28 cellular contexts compared by ENCODE assay signal in the genomic region with DNA sequence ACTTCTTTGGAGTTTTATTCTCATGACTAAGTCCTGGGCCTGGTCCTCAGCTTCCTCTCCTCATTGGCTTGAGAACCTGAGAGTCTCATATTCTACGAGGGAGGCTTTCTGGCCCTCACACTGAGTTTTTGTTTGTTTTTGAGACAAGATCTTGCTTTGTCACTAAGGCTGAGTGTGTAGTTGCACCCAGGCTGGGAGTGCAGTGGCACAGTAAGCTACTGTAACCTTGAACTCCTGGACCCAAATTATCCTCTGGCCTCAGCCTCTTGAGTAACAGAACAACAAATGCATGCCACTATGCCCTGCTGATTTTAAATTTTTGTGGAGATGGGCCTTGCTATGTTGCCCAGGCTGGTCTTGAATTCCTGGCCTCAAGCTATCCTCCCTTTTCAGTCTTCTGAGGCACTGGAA. TPM values are rescaled to one million over a fixed set of nuclear protein-coding genes. Genes with fewer than 3 reads are reported as not detected.
DNase-seq lines count a peak whose midpoint lies in the region; ATAC-seq, FAIRE-seq and TF ChIP-seq lines count a peak whose summit lies in the region.
"Had no signal": no experiment of that assay in that cellular context is flagged by ENCODE, and none has a peak within 500 bp of the region (broad histone marks: within the 10 kb centered on the region; RNA-seq: fewer than 3 reads in every experiment).

No MANE protein-coding gene starts in this region.

- ATAC-seq in PC-3 (peak; percentile 53; the same call in 1 of the 2 replicates), HepG2 (peak; percentile 88)
- ATAC-seq: CD8-positive, alpha-beta T cell; GM23338 had no signal

- H3K27ac ChIP-seq in PC-3 (ENCODE audit: low read length) (no peak overlapping the region), HepG2 (ENCODE audit: extremely low read length, insufficient read depth, low read length) (peak overlapping the region; percentile 75)
- H3K27ac ChIP-seq: 22Rv1, C4-2B, PC-9, SJSA1 had no signal

- H3K36me3 Mint-ChIP-seq in T-helper 1 cell treated with Interleukin-12 subunit alpha and Interleukin-12 subunit beta and Interleukin-4 antibody, amounts not matched to agents 30 μg/mL and 1 μg/mL, for 36 hours (ENCODE audit: low read depth): peaks cover 54% of the 10 kb centered on the region
- H3K36me3 Mint-ChIP-seq in progenitor cell of endocrine pancreas (ENCODE audit: insufficient read depth) (peaks cover 53% of the 10 kb centered on the region), Caco-2 (ENCODE audit: insufficient read depth, unreplicated experiment) (peaks cover 25% of the 10 kb centered on the region)

- intact Hi-C loops in PC-3 (cut with micrococcal nuclease) (no loop called here), HepG2 (cut with micrococcal nuclease; ENCODE audit: unreplicated experiment) (no loop called here), Caco-2 (cut with micrococcal nuclease; ENCODE audit: unreplicated experiment) (no loop called here)

- H2AFZ ChIP-seq in PC-3 (ENCODE audit: low read length): no peak overlapping the region
- no peak overlapping the region for H2AFZ ChIP-seq in HepG2 (ENCODE audit: low read length)
- H2AFZ ChIP-seq: GM23338, PC-9 had no signal

- BruUV-seq in PC-3 (replicated peaks; lab: Mats Ljungman, UMichigan) (no TSS peak), HepG2 (replicated peaks; lab: Mats Ljungman, UMichigan) (no TSS peak), Caco-2 (replicated peaks; lab: Mats Ljungman, UMichigan) (no TSS peak)

- H3K27ac Mint-ChIP-seq in T-helper 1 cell treated with Interleukin-12 subunit alpha and Interleukin-12 subunit beta and Interleukin-4 antibody, amounts not matched to agents 30 μg/mL and 1 μg/mL, for 36 hours: peak overlapping the region; percentile 18
- peak overlapping the region; percentile 47 for H3K27ac Mint-ChIP-seq in progenitor cell of endocrine pancreas
- no peak overlapping the region for H3K27ac Mint-ChIP-seq in Caco-2 (ENCODE audit: unreplicated experiment)
- H3K27ac Mint-ChIP-seq: B cell; CD8-positive, alpha-beta T cell; GM23338 had no signal

- H3K4me3 ChIP-seq in PC-3 (ENCODE audit: low read length): no peak overlapping the region
- peak overlapping the region in 1 of 3 experiments; percentile 4; a peak in 1 of 6 replicates for H3K4me3 ChIP-seq in HepG2 (replicated peaks in 1 of 3; ENCODE audit: insufficient read depth in 1 of 3, low read depth in 2 of 3, low read length in 3 of 3)
- no peak overlapping the region for H3K4me3 ChIP-seq in Caco-2 (ENCODE audit: low read depth, low read length)
- H3K4me3 ChIP-seq: GM23338, PC-9, SJSA1 had no signal

- WGBS in HepG2 (ENCODE audit: low lambda C conversion rate): 0% methylated on average over 1 of the region's 1 CpG

- in situ Hi-C loops in HepG2 (cut with HindIII; ENCODE audit: extremely low pct_ligation_motif_present, low pct_unique_long_range_greater_than_20kb): no loop called here

- no peaks in the 10 kb centered on the region for H3K27me3 ChIP-seq in PC-3 (ENCODE audit: low read length)
- no peaks in the 10 kb centered on the region for H3K27me3 ChIP-seq in HepG2 (ENCODE audit: control insufficient read depth in 1 of 2, insufficient read depth in 2 of 2, low read length in 2 of 2)
- no peaks in the 10 kb centered on the region for H3K27me3 ChIP-seq in Caco-2 (replicated peaks; ENCODE audit: control insufficient read depth, insufficient read depth, low read length)
- H3K27me3 ChIP-seq: SJSA1 had no signal

- TF ChIP-seq POLR2A in HepG2 (IDR thresholded peaks at IDR 0.05; ENCODE audit: insufficient read depth in 1 of 2, low read depth in 2 of 2, low read length in 2 of 2): no peak

- H4K20me1 ChIP-seq in PC-3 (ENCODE audit: low read length) (no peaks in the 10 kb centered on the region), HepG2 (ENCODE audit: insufficient read depth, low read length) (no peaks in the 10 kb centered on the region)

- DNase-seq in T-helper 1 cell (no peak), PC-3 (peak; percentile 38), HepG2 (ENCODE audit: low spot score) (peak; percentile 95), progenitor cell of endocrine pancreas (ENCODE audit: low spot score, unreplicated experiment) (no peak), Caco-2 (no peak), DMS 273 (lab: John Stamatoyannopoulos, UW; ENCODE audit: unreplicated experiment) (no peak)
- DNase-seq: Calu3; CD8-positive, alpha-beta T cell; H9; Kasumi-1; MV-4-11; NCI-H1105 treated with DMSO at 0.1 percent for 48 hours; NCI-H146; NCI-H1930; NCI-H2107; NCI-H446; NCI-H524 treated with DMSO at 0.1 percent for 48 hours; NCI-H774; PC-9; Right ventricle myocardium superior had no signal

- H3K4me2 ChIP-seq in PC-3 (ENCODE audit: low read length) (no peak overlapping the region), HepG2 (ENCODE audit: low read depth, low read length) (peak overlapping the region; percentile 57)
- H3K4me2 ChIP-seq: GM23338, PC-9 had no signal

- peak; percentile 74 to 85; a peak in 3 of 4 replicates for TF ChIP-seq EP300 in HepG2 (IDR thresholded peaks at IDR 0.05; ENCODE audit: low read depth in 2 of 2, low read length in 2 of 2)
- peak; percentile 86; the same call in 1 of the 2 replicates for TF ChIP-seq EP300 in HepG2 (CRISPR knock-in tag; IDR thresholded peaks at IDR 0.05; ENCODE audit: borderline replicate concordance)

- CTCF ChIA-PET in PC-3 (lab: Charles Lee) (interaction anchor here (0.8 kb wide), 1 partner anchor 36 kb away, joined by 3 read pairs; no protein-coding TSS in a partner anchor), HepG2 (lab: Yijun Ruan, JAX; ENCODE audit: low intra/inter-chr PET ratio, low total read pairs) (no interaction called here), Caco-2 (lab: Charles Lee) (interaction anchor here (1.0 to 1.6 kb wide), 3 partner anchors 9 to 22 kb away, joined by 3 read pairs; a partner anchor contains a TSS)

- no peaks in the 10 kb centered on the region for H3F3A ChIP-seq in PC-3 (ENCODE audit: low read length, unreplicated experiment)

- H3K9me3 Mint-ChIP-seq in T-helper 1 cell treated with Interleukin-12 subunit alpha and Interleukin-12 subunit beta and Interleukin-4 antibody, amounts not matched to agents 30 μg/mL and 1 μg/mL, for 36 hours: peaks cover 17% of the 10 kb centered on the region
- H3K9me3 Mint-ChIP-seq in progenitor cell of endocrine pancreas (ENCODE audit: low read depth) (peaks cover 28% of the 10 kb centered on the region), Caco-2 (ENCODE audit: unreplicated experiment) (no peaks in the 10 kb centered on the region)

- H3K36me3 ChIP-seq in PC-3 (ENCODE audit: low read depth, low read length) (peaks cover 34% of the 10 kb centered on the region), HepG2 (replicated peaks in 1 of 2; ENCODE audit: control insufficient read depth in 1 of 2, insufficient read depth in 2 of 2, low read length in 2 of 2) (peaks cover 0 to 6% of the 10 kb centered on the region in 2 experiments; a peak in 3 of 5 replicates), Caco-2 (ENCODE audit: control insufficient read depth, insufficient read depth, low read length) (no peaks in the 10 kb centered on the region; the same call in 1 of the 2 replicates)

- no peak overlapping the region for H3K4me3 Mint-ChIP-seq in T-helper 1 cell treated with Interleukin-12 subunit alpha and Interleukin-12 subunit beta and Interleukin-4 antibody, amounts not matched to agents 30 μg/mL and 1 μg/mL, for 36 hours
- no peak overlapping the region for H3K4me3 Mint-ChIP-seq in progenitor cell of endocrine pancreas (ENCODE audit: low read depth)
- no peak overlapping the region for H3K4me3 Mint-ChIP-seq in Caco-2 (ENCODE audit: unreplicated experiment)
- H3K4me3 Mint-ChIP-seq: B cell; CD8-positive, alpha-beta T cell; GM23338; H9 had no signal

- no peak for TF ChIP-seq RAD21 in HepG2 (CRISPR knock-in tag; IDR thresholded peaks at IDR 0.05)

- POLR2A ChIA-PET in PC-3 (lab: Charles Lee; ENCODE audit: unreplicated experiment) (interaction anchor here (0.5 kb wide), 2 partner anchors 216 to 338 kb away, joined by 3 to 4 read pairs; no protein-coding TSS in a partner anchor), HepG2 (lab: Yijun Ruan, JAX) (interaction anchor here (0.6 to 3.6 kb wide), 10 partner anchors 9 to 51 kb away, joined by 3 to 76 read pairs (median 6); a partner anchor contains a TSS), Caco-2 (lab: Charles Lee) (interaction anchor here (0.6 kb wide), 1 partner anchor 19 kb away, joined by 3 read pairs; no protein-coding TSS in a partner anchor)

- H3K4me1 Mint-ChIP-seq in T-helper 1 cell treated with Interleukin-12 subunit alpha and Interleukin-12 subunit beta and Interleukin-4 antibody, amounts not matched to agents 30 μg/mL and 1 μg/mL, for 36 hours (ENCODE audit: low read depth): peaks cover 3% of the 10 kb centered on the region
- H3K4me1 Mint-ChIP-seq in progenitor cell of endocrine pancreas (ENCODE audit: low read depth): no peaks in the 10 kb centered on the region
- H3K4me1 Mint-ChIP-seq in Caco-2 (ENCODE audit: low read depth, unreplicated experiment): no peaks in the 10 kb centered on the region
- H3K4me1 Mint-ChIP-seq: B cell, GM23338, H9 had no signal

- no peaks in the 10 kb centered on the region for H3K9me2 ChIP-seq in PC-3 (replicated peaks; ENCODE audit: low read length)

- H3K4me1 ChIP-seq in PC-3 (ENCODE audit: insufficient read depth, low read length) (no peaks in the 10 kb centered on the region), HepG2 (ENCODE audit: insufficient read depth, low read length) (peaks cover 25% of the 10 kb centered on the region), Caco-2 (no peaks in the 10 kb centered on the region)
- H3K4me1 ChIP-seq: SJSA1 had no signal

- no peaks in the 10 kb centered on the region for H3K79me2 ChIP-seq in PC-3 (ENCODE audit: low read length)
- H3K79me2 ChIP-seq in HepG2 (ENCODE audit: insufficient read depth, low read length): no peaks in the 10 kb centered on the region

- H3K9ac ChIP-seq in PC-3 (ENCODE audit: low read length): no peak overlapping the region
- peak overlapping the region; percentile 29 for H3K9ac ChIP-seq in HepG2 (ENCODE audit: insufficient read depth, low read depth, low read length)

- H3K27me3 Mint-ChIP-seq in T-helper 1 cell treated with Interleukin-12 subunit alpha and Interleukin-12 subunit beta and Interleukin-4 antibody, amounts not matched to agents 30 μg/mL and 1 μg/mL, for 36 hours (ENCODE audit: low read depth): no peaks in the 10 kb centered on the region
- no peaks in the 10 kb centered on the region for H3K27me3 Mint-ChIP-seq in progenitor cell of endocrine pancreas
- no peaks in the 10 kb centered on the region for H3K27me3 Mint-ChIP-seq in Caco-2 (ENCODE audit: insufficient read depth, unreplicated experiment)
- H3K27me3 Mint-ChIP-seq: B cell had no signal

- no peaks in the 10 kb centered on the region for H3K9me3 ChIP-seq in PC-3 (ENCODE audit: low read length)
- H3K9me3 ChIP-seq in HepG2 (ENCODE audit: low read length): peaks cover 7% of the 10 kb centered on the region; the same call in 1 of the 2 replicates
- H3K9me3 ChIP-seq in Caco-2: no peaks in the 10 kb centered on the region
- H3K9me3 ChIP-seq: SJSA1 had no signal

- FAIRE-seq in HepG2 (lab: Jason Lieb, UNC): peak; percentile 92

- TF ChIP-seq CTCF in PC-3 (conservative IDR thresholded peaks at IDR 0.05; ENCODE audit: low read depth, low read length) (no peak), HepG2 (CRISPR knock-in tag; IDR thresholded peaks at IDR 0.05) (no peak), progenitor cell of endocrine pancreas (IDR thresholded peaks at IDR 0.05; ENCODE audit: unreplicated experiment) (no peak), Caco-2 (IDR thresholded peaks at IDR 0.05; ENCODE audit: insufficient read depth in 1 of 2, low read depth in 1 of 2, low read length in 1 of 2, severe bottlenecking in 1 of 2, unreplicated experiment in 1 of 2) (no peak)

RNA-seq across cellular contexts. Expression of a gene that starts 22.6 kb away (rescaled TPM):
- total RNA-seq in PC-3 (2014; rRNA removed): 78.2 and 87.6 TPM in 2 replicates
- 67.6 and 74.7 TPM in 2 replicates for total RNA-seq in HepG2 (2016; rRNA removed; fragmentation: Illumina TruSeq; extraction: Trizol)
- total RNA-seq in HepG2 (2016; cell fraction: cytosol; rRNA removed; fragmentation: Illumina TruSeq; extraction: Trizol; ENCODE audit: low read depth): 77.3 and 86.7 TPM in 2 replicates
- total RNA-seq in HepG2 (2016; cell fraction: insoluble cytoplasmic fraction; rRNA removed; fragmentation: Illumina TruSeq; extraction: Trizol): 64.4 and 73.6 TPM in 2 replicates
- total RNA-seq in HepG2 (2016; cell fraction: membrane; rRNA removed; fragmentation: Illumina TruSeq; extraction: Trizol): 113 and 120 TPM in 2 replicates
- 83.1 and 91.6 TPM in 2 replicates for total RNA-seq in HepG2 (2016; cell fraction: nucleus; rRNA removed; fragmentation: Illumina TruSeq; extraction: Trizol)
- 47.3 and 53.1 TPM in 2 replicates for polyA plus RNA-seq in HepG2 (2011; rRNA removed)
- polyA plus RNA-seq in HepG2 (2011; cell fraction: cytosol; rRNA removed): 39.9 and 48.4 TPM in 2 replicates
- 41.7 and 45.8 TPM in 2 replicates for polyA plus RNA-seq in HepG2 (2011; cell fraction: nucleus; rRNA removed)
- polyA plus RNA-seq in HepG2 (2012): 48.0 and 68.5 TPM in 2 replicates
- 94.3 and 117 TPM in 2 replicates for polyA plus RNA-seq in HepG2 (2016; cell fraction: cytosol; fragmentation: Illumina TruSeq; extraction: Trizol; ENCODE audit: low read depth)
- polyA plus RNA-seq in HepG2 (2016; cell fraction: insoluble cytoplasmic fraction; fragmentation: Illumina TruSeq; extraction: Trizol; ENCODE audit: low read depth): 77.0 and 83.1 TPM in 2 replicates
- 110 and 123 TPM in 2 replicates for polyA plus RNA-seq in HepG2 (2016; cell fraction: membrane; fragmentation: Illumina TruSeq; extraction: Trizol; ENCODE audit: low read depth)
- 92.2 and 94.5 TPM in 2 replicates for polyA plus RNA-seq in HepG2 (2016; cell fraction: nucleus; fragmentation: Illumina TruSeq; extraction: Trizol; ENCODE audit: insufficient read depth, low read depth)
- polyA minus RNA-seq in HepG2 (2011; rRNA and poly(A)+ RNA removed; ENCODE audit: low replicate concordance): 14.8 and 55.1 TPM in 2 replicates
- 31.5 and 39.6 TPM in 2 replicates for polyA minus RNA-seq in HepG2 (2011; cell fraction: cytosol; rRNA and poly(A)+ RNA removed)
- 182 and 199 TPM in 2 replicates for polyA minus RNA-seq in HepG2 (2011; cell fraction: nucleus; rRNA and poly(A)+ RNA removed)
- total RNA-seq in progenitor cell of endocrine pancreas: 92.1 and 97.6 TPM in 2 replicates
- total RNA-seq in Caco-2 (2022): 58.3 and 60.2 TPM in 2 replicates

RNA-seq across cellular contexts. Expression of a gene that starts 22.8 kb away (rescaled TPM):
- total RNA-seq in PC-3 (2014; rRNA removed) (0.87 and 1.6 TPM in 2 replicates), HepG2 (2016; rRNA removed; fragmentation: Illumina TruSeq; extraction: Trizol) (1.1 and 1.2 TPM in 2 replicates), progenitor cell of endocrine pancreas (7.7 and 9.2 TPM in 2 replicates), Caco-2 (2022) (2.1 and 2.9 TPM in 2 replicates)
- total RNA-seq in HepG2 (2016; cell fraction: cytosol; rRNA removed; fragmentation: Illumina TruSeq; extraction: Trizol; ENCODE audit: low read depth): 0.81 and 2.0 TPM in 2 replicates
- total RNA-seq in HepG2 (2016; cell fraction: insoluble cytoplasmic fraction; rRNA removed; fragmentation: Illumina TruSeq; extraction: Trizol): 0.77 and 1.5 TPM in 2 replicates
- 1.1 TPM in 2 replicates for total RNA-seq in HepG2 (2016; cell fraction: membrane; rRNA removed; fragmentation: Illumina TruSeq; extraction: Trizol)
- 3.4 and 4.2 TPM in 2 replicates for total RNA-seq in HepG2 (2016; cell fraction: nucleus; rRNA removed; fragmentation: Illumina TruSeq; extraction: Trizol)
- polyA plus RNA-seq in HepG2 (2011; rRNA removed): 2.6 and 3.0 TPM in 2 replicates
- polyA plus RNA-seq in HepG2 (2011; cell fraction: cytosol; rRNA removed): 0.51 and 1.1 TPM in 2 replicates
- polyA plus RNA-seq in HepG2 (2011; cell fraction: nucleus; rRNA removed): 6.3 and 6.4 TPM in 2 replicates
- polyA plus RNA-seq in HepG2 (2012): 1.5 and 2.9 TPM in 2 replicates
- 0.46 and 0.58 TPM in 2 replicates for polyA plus RNA-seq in HepG2 (2016; cell fraction: cytosol; fragmentation: Illumina TruSeq; extraction: Trizol; ENCODE audit: low read depth)
- polyA plus RNA-seq in HepG2 (2016; cell fraction: insoluble cytoplasmic fraction; fragmentation: Illumina TruSeq; extraction: Trizol; ENCODE audit: low read depth): 0.67 and 1.3 TPM in 2 replicates
- polyA plus RNA-seq in HepG2 (2016; cell fraction: membrane; fragmentation: Illumina TruSeq; extraction: Trizol; ENCODE audit: low read depth): 0.48 and 0.77 TPM in 2 replicates
- 7.3 and 8.2 TPM in 2 replicates for polyA plus RNA-seq in HepG2 (2016; cell fraction: nucleus; fragmentation: Illumina TruSeq; extraction: Trizol; ENCODE audit: insufficient read depth, low read depth)
- 1.1 and 1.8 TPM in 2 replicates for polyA minus RNA-seq in HepG2 (2011; rRNA and poly(A)+ RNA removed; ENCODE audit: low replicate concordance)
- 0.35 TPM in 1 of 2 replicates, not detected in the other for polyA minus RNA-seq in HepG2 (2011; cell fraction: cytosol; rRNA and poly(A)+ RNA removed)
- 9.3 and 9.6 TPM in 2 replicates for polyA minus RNA-seq in HepG2 (2011; cell fraction: nucleus; rRNA and poly(A)+ RNA removed)
- total RNA-seq: M059J, RPMI7951 had no signal

RNA-seq across cellular contexts. Expression of a gene that starts 50.0 kb away (rescaled TPM):
- total RNA-seq in PC-3 (2014; rRNA removed) (3.7 and 4.2 TPM in 2 replicates), HepG2 (2016; rRNA removed; fragmentation: Illumina TruSeq; extraction: Trizol) (9.7 and 14.8 TPM in 2 replicates), progenitor cell of endocrine pancreas (14.0 and 15.8 TPM in 2 replicates), Caco-2 (2022) (1.3 and 2.4 TPM in 2 replicates)
- total RNA-seq in HepG2 (2016; cell fraction: cytosol; rRNA removed; fragmentation: Illumina TruSeq; extraction: Trizol; ENCODE audit: low read depth): 2.8 and 3.6 TPM in 2 replicates
- total RNA-seq in HepG2 (2016; cell fraction: insoluble cytoplasmic fraction; rRNA removed; fragmentation: Illumina TruSeq; extraction: Trizol): 9.9 and 13.5 TPM in 2 replicates
- total RNA-seq in HepG2 (2016; cell fraction: membrane; rRNA removed; fragmentation: Illumina TruSeq; extraction: Trizol): 3.9 and 4.5 TPM in 2 replicates
- total RNA-seq in HepG2 (2016; cell fraction: nucleus; rRNA removed; fragmentation: Illumina TruSeq; extraction: Trizol): 12.3 and 18.8 TPM in 2 replicates
- polyA plus RNA-seq in HepG2 (2011; rRNA removed): 9.5 and 12.4 TPM in 2 replicates
- polyA plus RNA-seq in HepG2 (2011; cell fraction: cytosol; rRNA removed): 6.1 and 7.1 TPM in 2 replicates
- polyA plus RNA-seq in HepG2 (2011; cell fraction: nucleus; rRNA removed): 2.9 and 3.0 TPM in 2 replicates
- 13.3 and 20.2 TPM in 2 replicates for polyA plus RNA-seq in HepG2 (2012)
- polyA plus RNA-seq in HepG2 (2016; cell fraction: cytosol; fragmentation: Illumina TruSeq; extraction: Trizol; ENCODE audit: low read depth): 5.2 and 5.3 TPM in 2 replicates
- 10.5 and 13.7 TPM in 2 replicates for polyA plus RNA-seq in HepG2 (2016; cell fraction: insoluble cytoplasmic fraction; fragmentation: Illumina TruSeq; extraction: Trizol; ENCODE audit: low read depth)
- 3.5 and 4.7 TPM in 2 replicates for polyA plus RNA-seq in HepG2 (2016; cell fraction: membrane; fragmentation: Illumina TruSeq; extraction: Trizol; ENCODE audit: low read depth)
- polyA plus RNA-seq in HepG2 (2016; cell fraction: nucleus; fragmentation: Illumina TruSeq; extraction: Trizol; ENCODE audit: insufficient read depth, low read depth): 20.0 and 26.2 TPM in 2 replicates
- polyA minus RNA-seq in HepG2 (2011; rRNA and poly(A)+ RNA removed; ENCODE audit: low replicate concordance): 0.89 and 1.8 TPM in 2 replicates
- polyA minus RNA-seq in HepG2 (2011; cell fraction: cytosol; rRNA and poly(A)+ RNA removed): 5.3 and 5.9 TPM in 2 replicates
- 6.0 and 9.4 TPM in 2 replicates for polyA minus RNA-seq in HepG2 (2011; cell fraction: nucleus; rRNA and poly(A)+ RNA removed)

RNA-seq across cellular contexts. Expression of a gene that starts 51.9 kb away (rescaled TPM):
- 16.4 and 16.7 TPM in 2 replicates for total RNA-seq in PC-3 (2014; rRNA removed)
- total RNA-seq in HepG2 (2016; rRNA removed; fragmentation: Illumina TruSeq; extraction: Trizol): 23.1 and 26.8 TPM in 2 replicates
- total RNA-seq in HepG2 (2016; cell fraction: cytosol; rRNA removed; fragmentation: Illumina TruSeq; extraction: Trizol; ENCODE audit: low read depth): 5.4 and 7.7 TPM in 2 replicates
- 21.3 and 27.5 TPM in 2 replicates for total RNA-seq in HepG2 (2016; cell fraction: insoluble cytoplasmic fraction; rRNA removed; fragmentation: Illumina TruSeq; extraction: Trizol)
- total RNA-seq in HepG2 (2016; cell fraction: membrane; rRNA removed; fragmentation: Illumina TruSeq; extraction: Trizol): 24.3 and 26.4 TPM in 2 replicates
- total RNA-seq in HepG2 (2016; cell fraction: nucleus; rRNA removed; fragmentation: Illumina TruSeq; extraction: Trizol): 11.8 and 13.5 TPM in 2 replicates
- 8.6 and 11.7 TPM in 2 replicates for polyA plus RNA-seq in HepG2 (2011; rRNA removed)
- 2.6 and 4.0 TPM in 2 replicates for polyA plus RNA-seq in HepG2 (2011; cell fraction: cytosol; rRNA removed)
- polyA plus RNA-seq in HepG2 (2011; cell fraction: nucleus; rRNA removed): 2.6 and 5.8 TPM in 2 replicates
- polyA plus RNA-seq in HepG2 (2012): 9.9 and 13.0 TPM in 2 replicates
- 10.7 and 12.2 TPM in 2 replicates for polyA plus RNA-seq in HepG2 (2016; cell fraction: cytosol; fragmentation: Illumina TruSeq; extraction: Trizol; ENCODE audit: low read depth)
- polyA plus RNA-seq in HepG2 (2016; cell fraction: insoluble cytoplasmic fraction; fragmentation: Illumina TruSeq; extraction: Trizol; ENCODE audit: low read depth): 23.9 and 24.5 TPM in 2 replicates
- 19.9 and 21.8 TPM in 2 replicates for polyA plus RNA-seq in HepG2 (2016; cell fraction: membrane; fragmentation: Illumina TruSeq; extraction: Trizol; ENCODE audit: low read depth)
- polyA plus RNA-seq in HepG2 (2016; cell fraction: nucleus; fragmentation: Illumina TruSeq; extraction: Trizol; ENCODE audit: insufficient read depth, low read depth): 11.0 and 14.0 TPM in 2 replicates
- 3.7 and 6.9 TPM in 2 replicates for polyA minus RNA-seq in HepG2 (2011; rRNA and poly(A)+ RNA removed; ENCODE audit: low replicate concordance)
- polyA minus RNA-seq in HepG2 (2011; cell fraction: cytosol; rRNA and poly(A)+ RNA removed): 9.6 and 11.5 TPM in 2 replicates
- polyA minus RNA-seq in HepG2 (2011; cell fraction: nucleus; rRNA and poly(A)+ RNA removed): 16.8 and 20.2 TPM in 2 replicates
- total RNA-seq in progenitor cell of endocrine pancreas: 28.2 and 31.0 TPM in 2 replicates
- 16.9 and 18.5 TPM in 2 replicates for total RNA-seq in Caco-2 (2022)

Comparison
In these comparisons a context has a peak if more than half of its experiments do, and no peak if none do; other contexts are left out.
1. DNase-seq: peak in PC-3 (single experiment) and HepG2 (single experiment); none in T-helper 1 cell (0 of 5), progenitor cell of endocrine pancreas (single experiment), Caco-2 (0 of 2) and DMS 273 (single experiment).